ENCODE assay signal across 21 cellular contexts in genomic region chr2:133365117-133365516, GRCh38.
DNase-seq lines count a peak whose midpoint lies in the region; ATAC-seq, FAIRE-seq and TF ChIP-seq lines count a peak whose summit lies in the region.
"Had no signal": no experiment of that assay in that cellular context is flagged by ENCODE, and none has a peak within 500 bp of the region (broad histone marks: within the 10 kb centered on the region; RNA-seq: fewer than 3 reads in every experiment).

No MANE protein-coding gene starts in this region.

- H3K79me1 ChIP-seq in H1 (ENCODE audit: low read depth, low read length), result no peaks in the 10 kb centered on the region

- peak overlapping the region; percentile 35 for H3K56ac ChIP-seq in H1 (replicated peaks; ENCODE audit: insufficient read length, low read depth, low read length)

- no peak overlapping the region for H3K27ac Mint-ChIP-seq in Calu3 (ENCODE audit: unreplicated experiment)
- H3K27ac Mint-ChIP-seq: B cell; CD4-positive, alpha-beta memory T cell had no signal

- no peak for DNase-seq in GM18507 (ENCODE audit: extremely low spot score, insufficient read length, low read depth)
- DNase-seq in SJSA1 (ENCODE audit: low read depth in 1 of 2, low spot score in 2 of 2), result peak in 1 of 2 experiments; percentile 45
- no peak for DNase-seq in H1 (ENCODE audit: low read depth in 1 of 2, low spot score in 2 of 2)
- DNase-seq in foreskin keratinocyte, result peak in 1 of 2 donors; percentile 61
- no peak for DNase-seq in Calu3
- DNase-seq in NCI-H526 (lab: John Stamatoyannopoulos, UW), result no peak
- DNase-seq in C1 segment of cervical spinal cord (lab: John Stamatoyannopoulos, UW), result no peak
- no peak for DNase-seq in NCI-H1930 (lab: John Stamatoyannopoulos, UW)
- DNase-seq: ACHN; CD4-positive, alpha-beta memory T cell; DMS 273 treated with DMSO at 0.1 percent for 48 hours; EL; NCI-H1048; NCI-H146; NCI-H2107; NCI-H226; NCI-H526 treated with DMSO at 0.1 percent for 48 hours; OCI-M1 had no signal

- no peak overlapping the region for H4K8ac ChIP-seq in H1 (ENCODE audit: extremely low read depth, insufficient read depth, low read length)

- no peak overlapping the region for H3K4me2 ChIP-seq in H1 (ENCODE audit: insufficient read depth in 1 of 2, low read depth in 2 of 2, low read length in 2 of 2)

- H3K14ac ChIP-seq in H1 (ENCODE audit: insufficient read length), result no peak overlapping the region

- no peak overlapping the region for H2BK5ac ChIP-seq in H1 (ENCODE audit: low read depth, low read length)

- no peaks in the 10 kb centered on the region for H3K9me3 ChIP-seq in SJSA1 (replicated peaks)
- H3K9me3 ChIP-seq in H1 (ENCODE audit: insufficient read depth in 2 of 2, low read depth in 1 of 2, low read length in 1 of 2), result no peaks in the 10 kb centered on the region

- TF ChIP-seq EP300 in H1 (IDR thresholded peaks at IDR 0.05; ENCODE audit: borderline replicate concordance in 1 of 2, low read depth in 2 of 2, low read length in 2 of 2), result no peak

- no peak overlapping the region for H3K9ac ChIP-seq in H1 (replicated peaks in 1 of 4; ENCODE audit: extremely low read depth in 1 of 4, low read depth in 3 of 4, low read length in 3 of 4)

- H3K18ac ChIP-seq in H1 (ENCODE audit: extremely low read depth, low read length), result no peak overlapping the region

- H3K4me1 ChIP-seq in SJSA1 (replicated peaks), result peaks cover 40% of the 10 kb centered on the region
- peaks cover 0 to 4% (median under 1%) of the 10 kb centered on the region in 4 experiments; a peak in 5 of 7 replicates for H3K4me1 ChIP-seq in H1 (replicated peaks in 1 of 4; ENCODE audit: control insufficient read depth in 3 of 4, insufficient read depth in 4 of 4, low read length in 3 of 4)
- H3K4me1 ChIP-seq in foreskin keratinocyte, result peaks cover 10% of the 10 kb centered on the region

- H4K5ac ChIP-seq in H1 (ENCODE audit: insufficient read length, low read depth, low read length), result no peak overlapping the region

- no peaks in the 10 kb centered on the region for H3K79me2 ChIP-seq in H1 (ENCODE audit: control insufficient read depth in 1 of 2, insufficient read depth in 2 of 2, low read length in 2 of 2)

- no peaks in the 10 kb centered on the region for H4K20me1 ChIP-seq in H1 (replicated peaks in 1 of 2; ENCODE audit: control insufficient read depth in 1 of 2, insufficient read depth in 2 of 2, low read length in 2 of 2)

- no peak overlapping the region for H3K4me3 Mint-ChIP-seq in Calu3 (ENCODE audit: low read depth, unreplicated experiment)
- H3K4me3 Mint-ChIP-seq: B cell; CD4-positive, alpha-beta memory T cell had no signal

- no peak overlapping the region for H2BK12ac ChIP-seq in H1 (ENCODE audit: low read depth, low read length)

- peaks cover 36% of the 10 kb centered on the region for H3K4me1 Mint-ChIP-seq in Calu3 (ENCODE audit: low read depth, unreplicated experiment)
- H3K4me1 Mint-ChIP-seq: B cell; CD4-positive, alpha-beta memory T cell had no signal

- no peak overlapping the region for H2BK15ac ChIP-seq in H1 (ENCODE audit: low read length)

- TF ChIP-seq CTCF in H1 (IDR thresholded peaks at IDR 0.05; ENCODE audit: control extremely low read depth in 1 of 3, insufficient read depth in 1 of 3, low read depth in 1 of 3, low read length in 3 of 3) (no peak), foreskin keratinocyte (conservative IDR thresholded peaks at IDR 0.05) (no peak), Calu3 (IDR thresholded peaks at IDR 0.05; ENCODE audit: unreplicated experiment) (no peak)

- no peaks in the 10 kb centered on the region for H3K27me3 ChIP-seq in SJSA1 (replicated peaks)
- no peaks in the 10 kb centered on the region for H3K27me3 ChIP-seq in H1 (replicated peaks in 1 of 4; ENCODE audit: control insufficient read depth in 3 of 4, extremely low read depth in 1 of 4, insufficient read depth in 3 of 4, low read length in 3 of 4)
- no peaks in the 10 kb centered on the region for H3K27me3 ChIP-seq in foreskin keratinocyte

- no peaks in the 10 kb centered on the region for H3K23me2 ChIP-seq in H1 (ENCODE audit: low read depth, low read length)

- BruUV-seq in Calu3 (replicated peaks; lab: Mats Ljungman, UMichigan), result no TSS peak

- H3K27ac ChIP-seq in SJSA1, result peak overlapping the region; percentile 34; the same call in 1 of the 2 replicates
- H3K27ac ChIP-seq in H1 (ENCODE audit: low read depth, low read length), result no peak overlapping the region
- H3K27ac ChIP-seq in foreskin keratinocyte, result no peak overlapping the region
- H3K27ac ChIP-seq: RWPE1 had no signal

- peaks cover 3% of the 10 kb centered on the region for H3K9me3 Mint-ChIP-seq in Calu3 (ENCODE audit: low read depth, unreplicated experiment)

- ATAC-seq in foreskin keratinocyte, result peak; percentile 74
- ATAC-seq: HCT116 had no signal

- no peak overlapping the region for H3K23ac ChIP-seq in H1 (ENCODE audit: insufficient read length)

- intact Hi-C loops in Calu3 (cut with micrococcal nuclease; ENCODE audit: unreplicated experiment), result no loop called here

- POLR2A ChIA-PET in H1 (lab: Charles Lee; ENCODE audit: partially characterized antibody), result no interaction called here

- H3K4ac ChIP-seq in H1 (replicated peaks; ENCODE audit: insufficient read length, low read depth, low read length), result no peak overlapping the region

- H2BK120ac ChIP-seq in H1 (replicated peaks; ENCODE audit: low read depth, low read length), result no peak overlapping the region

- no peak overlapping the region for H2AFZ ChIP-seq in H1 (ENCODE audit: low read length)

- H3K27me3 Mint-ChIP-seq in Calu3 (ENCODE audit: unreplicated experiment), result peaks cover 28% of the 10 kb centered on the region
- H3K27me3 Mint-ChIP-seq: B cell; CD4-positive, alpha-beta memory T cell had no signal

- CTCF ChIA-PET in H1 (lab: Charles Lee; ENCODE audit: partially characterized antibody), result interaction anchor here (1.1 to 1.5 kb wide), 3 partner anchors 12 to 415 kb away, joined by 4 to 6 read pairs (median 5); no protein-coding TSS in a partner anchor
- CTCF ChIA-PET in Calu3 (lab: Charles Lee), result interaction anchor here (0.8 kb wide), 1 partner anchor 17 kb away, joined by 3 read pairs; no protein-coding TSS in a partner anchor

- TF ChIP-seq RAD21 in H1 (IDR thresholded peaks at IDR 0.05 in 1 of 2, conservative IDR thresholded peaks at IDR 0.05 in 1 of 2; ENCODE audit: low read depth in 2 of 2, low read length in 2 of 2), result no peak

- H3K4me3 ChIP-seq in SJSA1 (no peak overlapping the region), H1 (ENCODE audit: extremely low read depth in 1 of 4, insufficient read depth in 2 of 4, low read depth in 3 of 4, low read length in 4 of 4) (no peak overlapping the region)

- H2AK5ac ChIP-seq in H1 (ENCODE audit: low read depth, low read length), result no peak overlapping the region

- no peaks in the 10 kb centered on the region for H3K36me3 ChIP-seq in SJSA1
- no peaks in the 10 kb centered on the region for H3K36me3 ChIP-seq in H1 (ENCODE audit: control insufficient read depth in 2 of 4, insufficient read depth in 4 of 4, low read length in 3 of 4)

- H2BK20ac ChIP-seq in H1 (ENCODE audit: low read length), result no peak overlapping the region

- no peak for TF ChIP-seq POLR2A in H1 (IDR thresholded peaks at IDR 0.05; ENCODE audit: control extremely low read depth in 1 of 2, low read depth in 2 of 2, low read length in 2 of 2)

- no peaks in the 10 kb centered on the region for H3K36me3 Mint-ChIP-seq in Calu3 (ENCODE audit: insufficient read depth, unreplicated experiment)
- H3K36me3 Mint-ChIP-seq: CD4-positive, alpha-beta memory T cell had no signal

- FAIRE-seq in GM18507 (lab: Jason Lieb, UNC) (peak; percentile 42), H1 (lab: Jason Lieb, UNC) (no peak)

- no peak overlapping the region for H4K91ac ChIP-seq in H1 (replicated peaks; ENCODE audit: insufficient read length, low read length)

- WGBS in H1 (ENCODE audit: extremely low coverage in 1 of 2, insufficient coverage in 1 of 2, insufficient read length in 1 of 2, insufficient replicate concordance in 2 of 2, low coverage in 1 of 2, low lambda C conversion rate in 2 of 2, missing lambda C conversion rate in 1 of 2), 2 experiments, result 100% methylated on average over 1 of the region's 1 CpG; no CpG with 5 or more reads in 1 of the 2 experiments

TF ChIP-seq in H1, 55 proteins besides CTCF, POLR2A, EP300 and RAD21:
- TF ChIP-seq SAP30 (IDR thresholded peaks at IDR 0.05; ENCODE audit: insufficient read depth, insufficient replicate concordance, low read length) (no peak), TCF12 (IDR thresholded peaks at IDR 0.05; ENCODE audit: low read depth, low read length) (no peak), KDM1A (IDR thresholded peaks at IDR 0.05; ENCODE audit: borderline replicate concordance, low read length) (no peak), USF2 (IDR thresholded peaks at IDR 0.05; ENCODE audit: low read length) (no peak), ATF2 (IDR thresholded peaks at IDR 0.05; ENCODE audit: low read length) (no peak), CHD1 (IDR thresholded peaks at IDR 0.05; ENCODE audit: low read depth, low read length) (no peak), ZNF274 (IDR thresholded peaks at IDR 0.05; ENCODE audit: borderline replicate concordance, extremely low read depth, low read length) (no peak), SIRT6 (IDR thresholded peaks at IDR 0.05; ENCODE audit: low read length) (no peak), SP4 (IDR thresholded peaks at IDR 0.05; ENCODE audit: low read length) (no peak), SUZ12 (IDR thresholded peaks at IDR 0.05; ENCODE audit: low read length) (no peak)
TF ChIP-seq in H1: peak in this region for 0.
